Comparison of ENCODE assay signal across 9 cellular contexts in genomic region chr15:98754283-98755022, GRCh38.
DNase-seq lines count a peak whose midpoint lies in the region; TF ChIP-seq lines count a peak whose summit lies in the region.
"Had no signal": no experiment of that assay in that cellular context is flagged by ENCODE, and none has a peak within 500 bp of the region (broad histone marks: within the 10 kb centered on the region; RNA-seq: fewer than 3 reads in every experiment).

No MANE protein-coding gene starts in this region.

- H3K4me1 Mint-ChIP-seq in CD8-positive, alpha-beta memory T cell = peaks cover 0 to 2% (median 0%) of the 10 kb centered on the region in 3 donors

- H3K4me3 ChIP-seq in OCI-LY3 (ENCODE audit: low read length) = no peak overlapping the region
- peak overlapping the region; percentile 31 to 44 (median 38) for H3K4me3 ChIP-seq in esophagus muscularis mucosa
- H3K4me3 ChIP-seq in neutrophil (ENCODE audit: low read depth in 1 of 2, low read length in 1 of 2) = no peak overlapping the region
- H3K4me3 ChIP-seq in CD8-positive, alpha-beta memory T cell (ENCODE audit: low read length) = no peak overlapping the region

- no peak for TF ChIP-seq CTCF in OCI-LY3 (IDR thresholded peaks at IDR 0.05; ENCODE audit: low read depth, low read length)
- no peak for TF ChIP-seq CTCF in esophagus muscularis mucosa (IDR thresholded peaks at IDR 0.05)
- no peak for TF ChIP-seq CTCF in neutrophil (IDR thresholded peaks at IDR 0.05)

- CTCF ChIA-PET in CD8-positive, alpha-beta memory T cell (lab: Charles Lee) = no interaction called here

- H3K27ac ChIP-seq in OCI-LY3 (ENCODE audit: low read length) (no peak overlapping the region), esophagus muscularis mucosa (replicated peaks in 1 of 4) (peak overlapping the region in 3 of 4 donors; percentile 37 to 46 (median 42)), neutrophil (peak overlapping the region; percentile 62)
- H3K27ac ChIP-seq in CD8-positive, alpha-beta memory T cell (ENCODE audit: low read depth, low read length) = no peak overlapping the region

- 45% methylated on average over 7 of the region's 8 CpGs for WGBS in esophagus muscularis mucosa

- no peaks in the 10 kb centered on the region for H3K9me3 Mint-ChIP-seq in CD8-positive, alpha-beta memory T cell

- H3K27me3 ChIP-seq in OCI-LY3 (ENCODE audit: low read depth, low read length) = peaks cover 5% of the 10 kb centered on the region; the same call in 1 of the 2 replicates
- no peaks in the 10 kb centered on the region for H3K27me3 ChIP-seq in esophagus muscularis mucosa
- no peaks in the 10 kb centered on the region for H3K27me3 ChIP-seq in neutrophil
- H3K27me3 ChIP-seq in CD8-positive, alpha-beta memory T cell (ENCODE audit: insufficient read depth, low read length, poor library complexity, severe bottlenecking) = no peaks in the 10 kb centered on the region

- POLR2A ChIA-PET in CD8-positive, alpha-beta memory T cell (lab: Charles Lee) = no interaction called here

- intact Hi-C loops in esophagus muscularis mucosa (cut with DNase I) = no loop called here

- H3K36me3 ChIP-seq in OCI-LY3 (replicated peaks; ENCODE audit: low read depth, low read length) = no peaks in the 10 kb centered on the region
- no peaks in the 10 kb centered on the region for H3K36me3 ChIP-seq in esophagus muscularis mucosa
- H3K36me3 ChIP-seq in neutrophil = no peaks in the 10 kb centered on the region
- H3K36me3 ChIP-seq in CD8-positive, alpha-beta memory T cell (ENCODE audit: insufficient read depth, low read length) = no peaks in the 10 kb centered on the region

- H3K36me3 Mint-ChIP-seq in CD8-positive, alpha-beta memory T cell = peaks cover 0 to 4% (median 0%) of the 10 kb centered on the region in 3 donors

- H3K9me3 ChIP-seq in OCI-LY3 (ENCODE audit: insufficient read depth, low read length) = no peaks in the 10 kb centered on the region
- no peaks in the 10 kb centered on the region for H3K9me3 ChIP-seq in esophagus muscularis mucosa
- H3K9me3 ChIP-seq in neutrophil = no peaks in the 10 kb centered on the region
- H3K9me3 ChIP-seq in CD8-positive, alpha-beta memory T cell (ENCODE audit: low read length) = no peaks in the 10 kb centered on the region

- H3K27ac Mint-ChIP-seq in CD8-positive, alpha-beta memory T cell = no peak overlapping the region

- H3K27me3 Mint-ChIP-seq in CD8-positive, alpha-beta memory T cell = peaks cover 0 to 5% of the 10 kb centered on the region in 2 donors

- TF ChIP-seq POLR2A in esophagus muscularis mucosa (IDR thresholded peaks at IDR 0.05; ENCODE audit: low read depth) = no peak

- no peak overlapping the region for H3K9ac ChIP-seq in OCI-LY3 (ENCODE audit: low read length)

- no peaks in the 10 kb centered on the region for H4K20me1 ChIP-seq in OCI-LY3 (ENCODE audit: insufficient read depth, low read length)

- peak overlapping the region; percentile 4; the same call in 1 of the 2 replicates for H3K4me2 ChIP-seq in OCI-LY3 (ENCODE audit: low read length)

- H3K4me1 ChIP-seq in OCI-LY3 (ENCODE audit: low read length) = no peaks in the 10 kb centered on the region
- H3K4me1 ChIP-seq in esophagus muscularis mucosa = peaks cover 20 to 65% (median 41%) of the 10 kb centered on the region in 4 donors
- peaks cover 11 to 16% of the 10 kb centered on the region in 2 experiments for H3K4me1 ChIP-seq in neutrophil (ENCODE audit: control insufficient read depth in 1 of 2, insufficient read depth in 1 of 2, low read depth in 1 of 2, low read length in 1 of 2)
- H3K4me1 ChIP-seq in CD8-positive, alpha-beta memory T cell (ENCODE audit: insufficient read depth, low read length) = no peaks in the 10 kb centered on the region

- H3K79me2 ChIP-seq in OCI-LY3 (ENCODE audit: low read length) = peaks cover 4% of the 10 kb centered on the region; the same call in 1 of the 2 replicates

- no peak for TF ChIP-seq EP300 in esophagus muscularis mucosa (IDR thresholded peaks at IDR 0.05)

- DNase-seq in Ammon's horn (ENCODE audit: low spot score) = peak; percentile 24
- DNase-seq in esophagus muscularis mucosa (ENCODE audit: extremely low spot score) = no peak
- no peak for DNase-seq in amniotic stem cell (lab: John Stamatoyannopoulos, UW)
- no peak for DNase-seq in activated T-cell treated with anti-CD3 and anti-CD28 coated beads, Interleukin-2, amount 50 U/mL, for 48 hours
- no peak for DNase-seq in HPDE6-E6E7 (ENCODE audit: extremely low spot score)
- DNase-seq in CD8-positive, alpha-beta memory T cell = no peak
- DNase-seq: cortex of kidney had no signal

- H3K4me3 Mint-ChIP-seq in CD8-positive, alpha-beta memory T cell = no peak overlapping the region

- no peak overlapping the region for H2AFZ ChIP-seq in OCI-LY3 (ENCODE audit: low read depth, low read length)

Comparison
In these comparisons a context has a peak if more than half of its experiments do, and no peak if none do; other contexts are left out.
1. H3K27ac ChIP-seq: peak in esophagus muscularis mucosa (3 of 4) and neutrophil (single experiment); none in OCI-LY3 (single experiment) and CD8-positive, alpha-beta memory T cell (single experiment).
2. H3K4me3 ChIP-seq: peak in esophagus muscularis mucosa (4 of 4); none in OCI-LY3 (single experiment), neutrophil (0 of 2) and CD8-positive, alpha-beta memory T cell (single experiment).